Comparison of ENCODE assay signal across 8 cellular contexts in the genomic region with DNA sequence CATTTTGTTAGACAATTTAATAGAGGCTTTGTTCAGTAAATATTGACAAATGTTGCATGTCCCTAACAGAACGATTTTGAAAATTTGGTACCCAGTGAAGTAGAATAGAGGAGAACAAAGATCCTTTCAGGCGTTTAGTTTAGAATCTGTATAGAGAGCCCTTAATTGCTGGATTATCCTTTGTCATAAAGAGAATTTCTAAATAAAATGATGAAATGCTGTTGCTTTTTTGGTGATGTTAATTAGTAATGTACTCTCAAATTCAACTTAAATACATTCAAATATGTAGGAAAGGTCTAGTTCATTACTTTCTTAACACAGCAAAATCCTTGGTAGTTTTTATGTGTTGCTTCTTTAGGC. TPM values are rescaled to one million over a fixed set of nuclear protein-coding genes. Genes with fewer than 3 reads are reported as not detected.
DNase-seq lines count a peak whose midpoint lies in the region; ATAC-seq and TF ChIP-seq lines count a peak whose summit lies in the region.

No MANE protein-coding gene starts in this region.

- CTCF ChIA-PET in activated CD8-positive, alpha-beta memory T cell treated with anti-CD3 and anti-CD28 coated beads, Interleukin-2, amount 10 ng/mL, durations not matched to agents 7 days and 5 days (lab: Charles Lee), result no interaction called here
- CTCF ChIA-PET in GM10248 (lab: Yijun Ruan, JAX), result no interaction called here

- peak overlapping the region; percentile 95 for H3K4me3 Mint-ChIP-seq in activated CD8-positive, alpha-beta memory T cell treated with anti-CD3 and anti-CD28 coated beads, Interleukin-2, amount 10 ng/mL, durations not matched to agents 7 days and 5 days

- H3K4me3 ChIP-seq in liver (ENCODE audit: low read depth in 1 of 3, low read length in 3 of 3) (peak overlapping the region; percentile 93 to 97 (median 94)), thyroid gland (replicated peaks in 1 of 3) (peak overlapping the region; percentile 27 to 87 (median 34))

- POLR2A ChIA-PET in GM10248 (lab: Yijun Ruan, JAX), result no interaction called here

- H3K27me3 Mint-ChIP-seq in activated CD8-positive, alpha-beta memory T cell treated with anti-CD3 and anti-CD28 coated beads, Interleukin-2, amount 10 ng/mL, durations not matched to agents 7 days and 5 days, result no peaks in the 10 kb centered on the region

- H3K9me3 ChIP-seq in liver (ENCODE audit: control insufficient read depth in 4 of 4, low read length in 3 of 4) (no peaks in the 10 kb centered on the region), thyroid gland (no peaks in the 10 kb centered on the region)

- H3K36me3 ChIP-seq in liver (ENCODE audit: control insufficient read depth in 4 of 4, insufficient read depth in 3 of 4, low read depth in 1 of 4, low read length in 3 of 4) (peaks cover 0 to 10% (median 4%) of the 10 kb centered on the region in 4 donors), thyroid gland (peaks cover 0 to 5% of the 10 kb centered on the region in 2 donors)

- TF ChIP-seq RAD21 in liver (IDR thresholded peaks at IDR 0.05), result no peak

- no peak for ATAC-seq in activated CD8-positive, alpha-beta memory T cell treated with anti-CD3 and anti-CD28 coated beads, Interleukin-2, amount 10 ng/mL, durations not matched to agents 7 days and 5 days
- no peak for ATAC-seq in GM21737 (IDR thresholded peaks at IDR 0.05; ENCODE audit: unreplicated experiment)

- H3K27me3 ChIP-seq in liver (ENCODE audit: control insufficient read depth in 4 of 4, insufficient read depth in 4 of 4, low read length in 3 of 4) (no peaks in the 10 kb centered on the region), thyroid gland (no peaks in the 10 kb centered on the region)

- H3K9ac ChIP-seq in liver (ENCODE audit: low read depth in 1 of 2, low read length in 2 of 2), result peak overlapping the region; percentile 15 to 92

- intact Hi-C loops in thyroid gland (cut with DNase I), result loop anchor here (10.0 kb wide), 1 partner anchor 54 kb away; no protein-coding TSS in a partner anchor

- H3K27ac ChIP-seq in angular gyrus (ENCODE audit: low read depth, low read length) (peak overlapping the region; percentile 98), liver (ENCODE audit: low read depth in 1 of 2, low read length in 2 of 2) (peak overlapping the region; percentile 97 to 100), thyroid gland (peak overlapping the region; percentile 98 to 100 (median 99))

- H3K36me3 Mint-ChIP-seq in activated CD8-positive, alpha-beta memory T cell treated with anti-CD3 and anti-CD28 coated beads, Interleukin-2, amount 10 ng/mL, durations not matched to agents 7 days and 5 days, result peaks cover 29% of the 10 kb centered on the region

- H3K4me1 ChIP-seq in liver (ENCODE audit: control insufficient read depth in 4 of 4, insufficient read depth in 4 of 4, low read length in 3 of 4) (peaks cover 8 to 30% (median 19%) of the 10 kb centered on the region in 4 donors), thyroid gland (peaks cover 30 to 36% of the 10 kb centered on the region in 2 donors)

- WGBS in liver, result 0% methylated on average over 2 of the region's 2 CpGs
- WGBS in thyroid gland, 2 donors, result 0% methylated on average over 2 of the region's 2 CpGs

- no peak for TF ChIP-seq POLR2A in thyroid gland (IDR thresholded peaks at IDR 0.05)

- DNase-seq in activated CD8-positive, alpha-beta memory T cell treated with anti-CD3 and anti-CD28 coated beads, Interleukin-2, amount 10 ng/mL, durations not matched to agents 7 days and 5 days, result no peak
- DNase-seq in activated CD8-positive, alpha-beta memory T cell treated with anti-CD3 and anti-CD28 coated beads, Interleukin-2, amount 50 U/mL, for 4 hours, result no peak
- DNase-seq in thyroid gland (no peak), NCI-H774 (lab: John Stamatoyannopoulos, UW) (no peak), GM10248 (ENCODE audit: extremely low spot score) (no peak)

- TF ChIP-seq CTCF in liver (IDR thresholded peaks at IDR 0.05; ENCODE audit: low read depth, low read length, missing input control) (no peak), thyroid gland (IDR thresholded peaks at IDR 0.05) (no peak), GM10248 (IDR thresholded peaks at IDR 0.05; ENCODE audit: control extremely low read depth, extremely low read depth, low read depth, missing control alignments) (no peak)

- H3K9me3 Mint-ChIP-seq in activated CD8-positive, alpha-beta memory T cell treated with anti-CD3 and anti-CD28 coated beads, Interleukin-2, amount 10 ng/mL, durations not matched to agents 7 days and 5 days (ENCODE audit: low read depth), result no peaks in the 10 kb centered on the region

- H3K27ac Mint-ChIP-seq in activated CD8-positive, alpha-beta memory T cell treated with anti-CD3 and anti-CD28 coated beads, Interleukin-2, amount 10 ng/mL, durations not matched to agents 7 days and 5 days, result peak overlapping the region; percentile 100

- H3K4me1 Mint-ChIP-seq in activated CD8-positive, alpha-beta memory T cell treated with anti-CD3 and anti-CD28 coated beads, Interleukin-2, amount 10 ng/mL, durations not matched to agents 7 days and 5 days, result peaks cover 52% of the 10 kb centered on the region

TF ChIP-seq in liver, 16 proteins besides CTCF, POLR2A, EP300 and RAD21:
- TF ChIP-seq HNF4A (conservative IDR thresholded peaks at IDR 0.05) (no peak), SP1 (IDR thresholded peaks at IDR 0.05) (no peak), FOXA2 (IDR thresholded peaks at IDR 0.05) (peak; percentile 41), FOXA1 (IDR thresholded peaks at IDR 0.05) (no peak), TAF1 (conservative IDR thresholded peaks at IDR 0.05) (peak; percentile 23), NR2F2 (IDR thresholded peaks at IDR 0.05) (no peak)
- TF ChIP-seq, protein P1, sequence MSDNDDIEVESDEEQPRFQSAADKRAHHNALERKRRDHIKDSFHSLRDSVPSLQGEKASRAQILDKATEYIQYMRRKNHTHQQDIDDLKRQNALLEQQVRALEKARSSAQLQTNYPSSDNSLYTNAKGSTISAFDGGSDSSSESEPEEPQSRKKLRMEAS (IDR thresholded peaks at IDR 0.05), result no peak
- TF ChIP-seq, protein P2, sequence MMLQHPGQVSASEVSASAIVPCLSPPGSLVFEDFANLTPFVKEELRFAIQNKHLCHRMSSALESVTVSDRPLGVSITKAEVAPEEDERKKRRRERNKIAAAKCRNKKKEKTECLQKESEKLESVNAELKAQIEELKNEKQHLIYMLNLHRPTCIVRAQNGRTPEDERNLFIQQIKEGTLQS (IDR thresholded peaks at IDR 0.05), result no peak

RNA-seq across cellular contexts. Expression of a gene that starts 1.2 kb away (rescaled TPM):
- 100 to 1,000 TPM; 137 to 152 TPM for total RNA-seq in activated CD8-positive, alpha-beta memory T cell treated with anti-CD3 and anti-CD28 coated beads, Interleukin-2, amount 10 ng/mL, durations not matched to agents 7 days and 5 days
- total RNA-seq in liver, result 10 to 100 TPM; 28.2 to 38.9 TPM
- 10 to 100 TPM; 16.2 to 17.5 TPM for polyA plus RNA-seq in liver
- 100 to 1,000 TPM; 125 to 179 (median 145) TPM for total RNA-seq in thyroid gland

RNA-seq across cellular contexts. Expression of a gene that starts 19.8 kb away (rescaled TPM):
- total RNA-seq in activated CD8-positive, alpha-beta memory T cell treated with anti-CD3 and anti-CD28 coated beads, Interleukin-2, amount 10 ng/mL, durations not matched to agents 7 days and 5 days, result 1 to 10 TPM; 6.6 to 7.7 TPM
- total RNA-seq in liver, result 10 to 100 TPM in 1 of 2 donors, 1 to 10 TPM in 1; 5.5 to 11.1 TPM
- 10 to 100 TPM; 10.0 to 76.3 TPM for polyA plus RNA-seq in liver
- total RNA-seq in thyroid gland, result 10 to 100 TPM; 11.9 to 26.4 (median 23.0) TPM
